Comparison of ENCODE assay signal across 27 cellular contexts in genomic region chr14:70845601-70846000, GRCh38.
"Had no signal": no experiment of that assay in that cellular context is flagged by ENCODE, and none has a peak within 500 bp of the region (broad histone marks: within the 10 kb centered on the region; RNA-seq: fewer than 3 reads in every experiment).

No MANE protein-coding gene starts in this region.

- H3K36me3 Mint-ChIP-seq: stimulated activated effector memory CD8-positive, alpha-beta T cell treated with anti-CD3 and anti-CD28 coated beads, Interleukin-12 subunit alpha, Interleukin-12 subunit beta, amount 100 ng/mL, for 72 hours had no signal

- ATAC-seq: activated CD4-positive, alpha-beta T cell treated with anti-CD3 and anti-CD28 coated beads for 36 hours; activated T-helper 17 cell treated with anti-CD3 and anti-CD28 coated beads, Interleukin-2, amount 50 U/mL, for 72 hours; effector memory CD8-positive, alpha-beta T cell; gastrocnemius medialis; lower lobe of right lung; mucosa of descending colon; sciatic nerve; stimulated activated effector memory CD8-positive, alpha-beta T cell treated with anti-CD3 and anti-CD28 coated beads, Interleukin-12 subunit alpha, Interleukin-12 subunit beta, amount 100 ng/mL, for 72 hours had no signal

- H3K4me1 ChIP-seq: colonic mucosa, gastrocnemius medialis, lower lobe of right lung, stomach, suprapubic skin, transverse colon, uterus had no signal

- H3K27ac ChIP-seq: colonic mucosa, dorsolateral prefrontal cortex, esophagus muscularis mucosa, gastrocnemius medialis, lower lobe of right lung, stomach, suprapubic skin, transverse colon, uterus had no signal

- H3K9me3 Mint-ChIP-seq: activated B cell treated with CpG ODN at 0.5 μM for 24 hours; activated naive CD4-positive, alpha-beta T cell treated with anti-CD3 and anti-CD28 coated beads for 36 hours; activated T-cell treated with anti-CD3 and anti-CD28 coated beads, Interleukin-2, amount 50 U/mL, for 24 hours; activated T-helper 17 cell treated with anti-CD3 and anti-CD28 coated beads, Interleukin-2, amount 50 U/mL, for 72 hours; effector memory CD8-positive, alpha-beta T cell; stimulated activated effector memory CD8-positive, alpha-beta T cell treated with anti-CD3 and anti-CD28 coated beads, Interleukin-12 subunit alpha, Interleukin-12 subunit beta, amount 100 ng/mL, for 72 hours had no signal

- H3K27me3 Mint-ChIP-seq: activated CD4-positive, alpha-beta T cell treated with anti-CD3 and anti-CD28 coated beads for 36 hours; activated T-cell treated with anti-CD3 and anti-CD28 coated beads, Interleukin-2, amount 50 U/mL, for 24 hours; activated T-helper 17 cell treated with anti-CD3 and anti-CD28 coated beads, Interleukin-2, amount 50 U/mL, for 72 hours; effector memory CD8-positive, alpha-beta T cell had no signal

- H3K4me3 ChIP-seq: colonic mucosa, dorsolateral prefrontal cortex, esophagus muscularis mucosa, gastrocnemius medialis, lower lobe of right lung, mucosa of descending colon, stomach, suprapubic skin, transverse colon, uterus had no signal

- H3K4me1 Mint-ChIP-seq: activated B cell treated with CpG ODN at 0.5 μM for 24 hours; activated CD4-positive, alpha-beta T cell treated with anti-CD3 and anti-CD28 coated beads for 36 hours; activated T-helper 17 cell treated with anti-CD3 and anti-CD28 coated beads, Interleukin-2, amount 50 U/mL, for 72 hours; stimulated activated effector memory CD8-positive, alpha-beta T cell treated with anti-CD3 and anti-CD28 coated beads, Interleukin-12 subunit alpha, Interleukin-12 subunit beta, amount 100 ng/mL, for 72 hours had no signal

- H3K36me3 ChIP-seq: colonic mucosa, esophagus muscularis mucosa, gastrocnemius medialis, lower lobe of right lung, stomach, suprapubic skin, transverse colon, uterus had no signal

- H3K27ac Mint-ChIP-seq: activated B cell treated with CpG ODN at 0.5 μM for 24 hours; activated CD4-positive, alpha-beta T cell treated with anti-CD3 and anti-CD28 coated beads for 36 hours; activated naive CD4-positive, alpha-beta T cell treated with anti-CD3 and anti-CD28 coated beads for 36 hours; activated T-cell treated with anti-CD3 and anti-CD28 coated beads, Interleukin-2, amount 50 U/mL, for 24 hours; activated T-helper 17 cell treated with anti-CD3 and anti-CD28 coated beads, Interleukin-2, amount 50 U/mL, for 72 hours; effector memory CD8-positive, alpha-beta T cell; stimulated activated effector memory CD8-positive, alpha-beta T cell treated with anti-CD3 and anti-CD28 coated beads, Interleukin-12 subunit alpha, Interleukin-12 subunit beta, amount 100 ng/mL, for 72 hours had no signal

- H3K27me3 ChIP-seq: colonic mucosa, dorsolateral prefrontal cortex, esophagus muscularis mucosa, gastrocnemius medialis, stomach, suprapubic skin, transverse colon, uterus had no signal

- H3K9me3 ChIP-seq: colonic mucosa, esophagus muscularis mucosa, gastrocnemius medialis, lower lobe of right lung, mucosa of descending colon, stomach, suprapubic skin, transverse colon, uterus had no signal

- H3K4me3 Mint-ChIP-seq: activated B cell treated with CpG ODN at 0.5 μM for 24 hours; activated CD4-positive, alpha-beta T cell treated with anti-CD3 and anti-CD28 coated beads for 36 hours; activated naive CD4-positive, alpha-beta T cell treated with anti-CD3 and anti-CD28 coated beads for 36 hours; activated T-cell treated with anti-CD3 and anti-CD28 coated beads, Interleukin-2, amount 50 U/mL, for 24 hours; activated T-helper 17 cell treated with anti-CD3 and anti-CD28 coated beads, Interleukin-2, amount 50 U/mL, for 72 hours; effector memory CD8-positive, alpha-beta T cell; stimulated activated effector memory CD8-positive, alpha-beta T cell treated with anti-CD3 and anti-CD28 coated beads, Interleukin-12 subunit alpha, Interleukin-12 subunit beta, amount 100 ng/mL, for 72 hours had no signal

- DNase-seq: activated B cell treated with CpG ODN at 0.5 μM for 24 hours; activated CD4-positive, alpha-beta T cell treated with anti-CD3 and anti-CD28 coated beads for 36 hours; activated CD4-positive, alpha-beta T cell treated with anti-CD3 and anti-CD28 coated beads, Interleukin-2, amount 50 U/mL, for 4 hours; activated CD8-positive, alpha-beta memory T cell treated with anti-CD3 and anti-CD28 coated beads for 24 hours; activated CD8-positive, alpha-beta memory T cell treated with anti-CD3 and anti-CD28 coated beads, Interleukin-2, amount 50 U/mL, for 4 hours; activated naive CD4-positive, alpha-beta T cell treated with anti-CD3 and anti-CD28 coated beads for 36 hours; activated T-cell treated with anti-CD3 and anti-CD28 coated beads, Interleukin-2, amount 50 U/mL, for 24 hours; amygdala; colonic mucosa; dorsolateral prefrontal cortex; effector memory CD8-positive, alpha-beta T cell; gastrocnemius medialis; head of caudate nucleus; lower lobe of right lung; mucosa of descending colon; occipital lobe; small intestine; stimulated activated CD4-positive, alpha-beta T cell treated with anti-CD3 and anti-CD28 coated beads, Interleukin-2, amount 100 ng/mL, for 24 hours; stomach; T-helper 9 cell; transverse colon; uterus had no signal
